ENCODE assay signal across 12 cellular contexts in the genomic region with DNA sequence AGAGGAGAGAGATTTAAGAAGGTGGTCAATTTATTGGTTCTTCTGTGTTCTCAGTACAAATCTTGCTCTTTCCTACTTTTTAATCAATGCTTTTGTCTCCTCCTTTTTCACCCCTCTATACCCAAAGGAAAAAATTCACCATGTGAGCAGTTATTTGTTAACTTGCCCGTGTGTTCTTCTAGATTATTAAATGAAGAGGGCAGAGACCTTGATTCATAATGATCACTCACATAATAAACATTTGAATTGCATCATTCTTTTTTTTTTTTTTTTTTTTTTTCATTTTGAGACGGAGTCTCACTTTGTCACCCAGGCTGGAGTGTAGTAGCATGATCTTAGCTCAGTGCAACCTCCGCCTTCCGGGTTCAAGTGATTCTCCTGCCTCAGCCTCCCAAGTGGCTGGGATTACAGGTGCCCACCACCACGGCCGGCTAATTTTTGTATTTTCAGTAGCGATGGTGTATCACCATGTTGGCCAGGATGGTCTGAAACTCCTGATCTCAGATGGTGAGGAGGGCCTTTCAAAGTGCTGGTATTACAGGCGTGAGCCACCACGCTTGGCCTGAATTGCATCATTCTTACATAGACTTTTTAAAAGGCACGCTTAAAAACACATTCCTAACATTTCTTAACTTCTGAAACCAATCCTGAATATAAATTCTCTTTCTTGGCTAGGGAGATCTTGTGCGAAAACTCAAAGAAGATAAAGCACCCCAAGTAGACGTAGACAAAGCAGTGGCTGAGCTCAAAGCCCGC. TPM values are rescaled to one million over a fixed set of nuclear protein-coding genes. Genes with fewer than 3 reads are reported as not detected.
DNase-seq lines count a peak whose midpoint lies in the region; ATAC-seq, FAIRE-seq and TF ChIP-seq lines count a peak whose summit lies in the region.
"Had no signal": no experiment of that assay in that cellular context is flagged by ENCODE, and none has a peak within 500 bp of the region (broad histone marks: within the 10 kb centered on the region; RNA-seq: fewer than 3 reads in every experiment).

No MANE protein-coding gene starts in this region.

- no peak for DNase-seq in activated T-cell treated with anti-CD3 and anti-CD28 coated beads, Interleukin-2, amount 50 U/mL, for 24 hours
- DNase-seq in activated T-cell treated with anti-CD3 and anti-CD28 coated beads for 4 hours = no peak
- DNase-seq in NB4 (ENCODE audit: low read depth) = no peak
- DNase-seq in bronchial epithelial cell (ENCODE audit: low read depth) = peak; percentile 63
- no peak for DNase-seq in osteoblast (ENCODE audit: insufficient read length, low spot score, missing footprints)
- no peak for DNase-seq in cardiac septum (ENCODE audit: low spot score)
- DNase-seq in RWPE1 (ENCODE audit: low spot score) = no peak
- DNase-seq: dermis blood vessel endothelial cell; hippocampal formation; stimulated activated CD4-positive, alpha-beta T cell treated with anti-CD3 and anti-CD28 coated beads, Interleukin-4, amount 100 ng/mL, for 4 hours had no signal

- H4K20me1 ChIP-seq in osteoblast (ENCODE audit: insufficient read depth, low read length) = peaks cover 19% of the 10 kb centered on the region

- peaks cover 51% of the 10 kb centered on the region for H3K4me1 Mint-ChIP-seq in activated T-cell treated with anti-CD3 and anti-CD28 coated beads, Interleukin-2, amount 50 U/mL, for 24 hours (ENCODE audit: low read depth)

- H3K9me3 Mint-ChIP-seq in activated T-cell treated with anti-CD3 and anti-CD28 coated beads, Interleukin-2, amount 50 U/mL, for 24 hours = no peaks in the 10 kb centered on the region
- H3K9me3 Mint-ChIP-seq: memory B cell had no signal

- TF ChIP-seq CTCF in NB4 (IDR thresholded peaks at IDR 0.05; ENCODE audit: low read depth, low read length) (no peak), bronchial epithelial cell (IDR thresholded peaks at IDR 0.05; ENCODE audit: insufficient read depth, low read length, severe bottlenecking) (no peak), osteoblast (IDR thresholded peaks at IDR 0.05; ENCODE audit: extremely low read depth, low read depth, low read length) (no peak), RWPE1 (conservative IDR thresholded peaks at IDR 0.05; ENCODE audit: low read depth) (no peak)

- H3K27ac ChIP-seq in osteoblast (ENCODE audit: low read depth, low read length) (peak overlapping the region; percentile 99), RWPE1 (no peak overlapping the region)

- H3K36me3 Mint-ChIP-seq in activated T-cell treated with anti-CD3 and anti-CD28 coated beads, Interleukin-2, amount 50 U/mL, for 24 hours (ENCODE audit: low read depth) = peaks cover 93% of the 10 kb centered on the region

- H3K27ac Mint-ChIP-seq in activated T-cell treated with anti-CD3 and anti-CD28 coated beads, Interleukin-2, amount 50 U/mL, for 24 hours = peak overlapping the region; percentile 77
- H3K27ac Mint-ChIP-seq: memory B cell had no signal

- peak overlapping the region; percentile 99 for H3K4me3 Mint-ChIP-seq in activated T-cell treated with anti-CD3 and anti-CD28 coated beads, Interleukin-2, amount 50 U/mL, for 24 hours
- H3K4me3 Mint-ChIP-seq: memory B cell had no signal

- H3K9me3 ChIP-seq in osteoblast (ENCODE audit: low read depth, low read length) = no peaks in the 10 kb centered on the region

- ATAC-seq in GM18870 (IDR thresholded peaks at IDR 0.05; ENCODE audit: unreplicated experiment) = no peak

- H3K79me2 ChIP-seq in osteoblast (ENCODE audit: insufficient read depth, low read length) = peaks cover 92% of the 10 kb centered on the region

- no peak for TF ChIP-seq POLR2A in NB4 (IDR thresholded peaks at IDR 0.05; ENCODE audit: extremely low read depth, insufficient read length)

- POLR2A ChIA-PET in RWPE1 (lab: Yijun Ruan, JAX; ENCODE audit: low non-redundant PET) = no interaction called here

- no peak overlapping the region for H2AFZ ChIP-seq in osteoblast (ENCODE audit: low read length)

- H3K27me3 Mint-ChIP-seq in activated T-cell treated with anti-CD3 and anti-CD28 coated beads, Interleukin-2, amount 50 U/mL, for 24 hours = no peaks in the 10 kb centered on the region
- H3K27me3 Mint-ChIP-seq: memory B cell had no signal

- CTCF ChIA-PET in RWPE1 (lab: Yijun Ruan, JAX) = interaction anchor here (0.6 kb wide), 1 partner anchor 525 kb away, joined by 6 read pairs; no protein-coding TSS in a partner anchor

- H3K4me3 ChIP-seq in NB4 (ENCODE audit: low read depth, low read length) (peak overlapping the region; percentile 88), bronchial epithelial cell (ENCODE audit: low read depth, low read length) (no peak overlapping the region), osteoblast (ENCODE audit: insufficient read depth, low read length) (no peak overlapping the region)

- H3K36me3 ChIP-seq in bronchial epithelial cell (ENCODE audit: control insufficient read depth, insufficient read depth, low read length) (peaks cover 17% of the 10 kb centered on the region), osteoblast (ENCODE audit: insufficient read depth, low read length) (peaks cover 45% of the 10 kb centered on the region)

- intact Hi-C loops in cardiac septum (cut with DNase I) = no loop called here

- no peak for FAIRE-seq in bronchial epithelial cell (lab: Jason Lieb, UNC)

- peak overlapping the region; percentile 98 for H3K4me2 ChIP-seq in osteoblast (ENCODE audit: insufficient read depth, low read length)

- H3K4me1 ChIP-seq in osteoblast (ENCODE audit: insufficient read depth, low read length) = peaks cover 26% of the 10 kb centered on the region

- H3K27me3 ChIP-seq in bronchial epithelial cell (ENCODE audit: control insufficient read depth, insufficient read depth, low read length) (no peaks in the 10 kb centered on the region), osteoblast (ENCODE audit: insufficient read depth, low read length) (no peaks in the 10 kb centered on the region)

RNA-seq across cellular contexts. Expression of gene GARS1, which starts 3.6 kb away (rescaled TPM):
- 367 and 431 TPM in 2 replicates for total RNA-seq in bronchial epithelial cell
- total RNA-seq in osteoblast = 417 and 526 TPM in 2 replicates
- total RNA-seq in cardiac septum = 51.2 TPM
